ENCODE assay signal across 8 cellular contexts in genomic region chr9:91727316-91727861, GRCh38.
DNase-seq lines count a peak whose midpoint lies in the region; ATAC-seq and TF ChIP-seq lines count a peak whose summit lies in the region.

No MANE protein-coding gene starts in this region.

- intact Hi-C loops in spleen (cut with DNase I; ENCODE audit: low total_unique reads) = loop anchor here (5.0 kb wide), 1 partner anchor 810 kb away; no protein-coding TSS in a partner anchor

- H3K27ac ChIP-seq in spleen = no peak overlapping the region

- 31 to 46% (median 41%) methylated on average over 7 of the region's 7 CpGs for WGBS in spleen, 5 donors

- no peak for ATAC-seq in GM18870 (IDR thresholded peaks at IDR 0.05; ENCODE audit: unreplicated experiment)

- no peak overlapping the region for H3K4me3 ChIP-seq in iPS-15b (ENCODE audit: low read depth, low read length)
- no peak overlapping the region for H3K4me3 ChIP-seq in spleen

- TF ChIP-seq CTCF in HFFc6 (IDR thresholded peaks at IDR 0.05) (peak; percentile 87), spleen (IDR thresholded peaks at IDR 0.05 in 8 of 11, conservative IDR thresholded peaks at IDR 0.05 in 3 of 11) (peak in 10 of 11 experiments; percentile 58 to 85 (median 69))

- H3K27ac Mint-ChIP-seq in HFFc6 = no peak overlapping the region

- H3K36me3 Mint-ChIP-seq in HFFc6 (ENCODE audit: low read depth) = no peaks in the 10 kb centered on the region

- H3K36me3 ChIP-seq in iPS-15b (ENCODE audit: control insufficient read depth, insufficient read depth, low read length) (peaks cover 8% of the 10 kb centered on the region), spleen (peaks cover 0 to 13% (median 0%) of the 10 kb centered on the region in 6 donors)

- H3K4me3 Mint-ChIP-seq in HFFc6 = no peak overlapping the region

- no peaks in the 10 kb centered on the region for H3K9me3 ChIP-seq in iPS-15b (ENCODE audit: control insufficient read depth, insufficient read depth, low read length)
- no peaks in the 10 kb centered on the region for H3K9me3 ChIP-seq in spleen

- H3K9me3 Mint-ChIP-seq in HFFc6 = no peaks in the 10 kb centered on the region

- H3K27me3 Mint-ChIP-seq in HFFc6 (ENCODE audit: insufficient read depth) = peaks cover 8% of the 10 kb centered on the region

- H3K4me1 ChIP-seq in iPS-15b (ENCODE audit: control insufficient read depth, insufficient read depth, low read length) (no peaks in the 10 kb centered on the region), spleen (no peaks in the 10 kb centered on the region)

- H3K27me3 ChIP-seq in iPS-15b (ENCODE audit: control insufficient read depth, insufficient read depth, low read length) = no peaks in the 10 kb centered on the region
- H3K27me3 ChIP-seq in spleen (replicated peaks in 1 of 7) = no peaks in the 10 kb centered on the region

- DNase-seq in NK-92 treated with Interleukin-12 subunit alpha and Interleukin-12 subunit beta, amount 100 ng/mL, for 24 hours (lab: John Stamatoyannopoulos, UW) = peak; percentile 62
- no peak for DNase-seq in NK-92 (lab: John Stamatoyannopoulos, UW; ENCODE audit: unreplicated experiment)
- peak; percentile 45 for DNase-seq in HFFc6
- DNase-seq in NCI-H510A treated with DMSO at 0.1 percent for 48 hours (lab: John Stamatoyannopoulos, UW) = peak; percentile 58
- DNase-seq in amniotic epithelial cell (ENCODE audit: low read depth) = peak; percentile 55
- DNase-seq in spleen = no peak

- peaks cover 20% of the 10 kb centered on the region for H3K4me1 Mint-ChIP-seq in HFFc6 (ENCODE audit: low read depth)

- TF ChIP-seq POLR2A in spleen (IDR thresholded peaks at IDR 0.05) = no peak

- peak overlapping the region; percentile 24 for H3K9ac ChIP-seq in iPS-15b (ENCODE audit: low read depth, low read length)

Comparison
In these comparisons a context has a peak if more than half of its experiments do, and no peak if none do; other contexts are left out.
1. DNase-seq: peak in NK-92 treated with Interleukin-12 subunit alpha and Interleukin-12 subunit beta, amount 100 ng/mL, for 24 hours (single experiment), HFFc6 (single experiment), NCI-H510A treated with DMSO at 0.1 percent for 48 hours (single experiment) and amniotic epithelial cell (single experiment); none in NK-92 (single experiment) and spleen (single experiment).